In the genomic region with DNA sequence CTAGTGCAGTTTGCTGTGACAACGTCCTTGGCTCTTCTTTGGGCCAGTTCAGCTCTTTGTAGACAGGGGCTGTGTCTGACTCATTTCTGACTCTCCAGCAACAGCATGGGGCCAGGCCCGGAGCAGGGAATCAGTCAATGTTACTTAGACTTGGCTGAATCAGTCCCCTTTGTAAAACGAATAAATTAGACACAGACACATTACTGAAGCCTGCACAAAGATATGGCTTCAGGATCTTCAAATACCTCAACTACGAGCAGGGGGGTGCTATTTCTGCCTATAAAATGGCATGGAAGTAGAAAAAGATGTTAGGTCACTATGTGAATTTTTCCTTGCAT, we compare ENCODE assay signal across 15 cellular contexts.
DNase-seq lines count a peak whose midpoint lies in the region; ATAC-seq and TF ChIP-seq lines count a peak whose summit lies in the region.
"Had no signal": no experiment of that assay in that cellular context is flagged by ENCODE, and none has a peak within 500 bp of the region (broad histone marks: within the 10 kb centered on the region; RNA-seq: fewer than 3 reads in every experiment).

No MANE protein-coding gene starts in this region.

- no peak overlapping the region for H3K4me3 Mint-ChIP-seq in activated T-helper 17 cell treated with anti-CD3 and anti-CD28 coated beads, Interleukin-2, amount 50 U/mL, for 72 hours
- H3K4me3 Mint-ChIP-seq: activated B cell treated with CpG ODN at 0.5 μM for 24 hours; activated naive CD4-positive, alpha-beta T cell treated with anti-CD3 and anti-CD28 coated beads, Interleukin-2, amount 50 U/mL, for 24 hours; B cell; naive B cell; stimulated activated naive CD8-positive, alpha-beta T cell treated with anti-CD3 and anti-CD28 coated beads, Interleukin-15, Interleukin-2, amounts not matched to agents 100 ng/mL and 50 ng/mL, for 24 hours had no signal

- no peak overlapping the region for H3K27ac Mint-ChIP-seq in activated T-helper 17 cell treated with anti-CD3 and anti-CD28 coated beads, Interleukin-2, amount 50 U/mL, for 72 hours
- H3K27ac Mint-ChIP-seq: activated B cell treated with CpG ODN at 0.5 μM for 24 hours; activated naive CD4-positive, alpha-beta T cell treated with anti-CD3 and anti-CD28 coated beads, Interleukin-2, amount 50 U/mL, for 24 hours; B cell; naive B cell; stimulated activated naive CD8-positive, alpha-beta T cell treated with anti-CD3 and anti-CD28 coated beads, Interleukin-15, Interleukin-2, amounts not matched to agents 100 ng/mL and 50 ng/mL, for 24 hours had no signal

- H3K9me3 Mint-ChIP-seq in activated T-helper 17 cell treated with anti-CD3 and anti-CD28 coated beads, Interleukin-2, amount 50 U/mL, for 72 hours: no peaks in the 10 kb centered on the region
- H3K9me3 Mint-ChIP-seq: activated B cell treated with CpG ODN at 0.5 μM for 24 hours; activated naive CD4-positive, alpha-beta T cell treated with anti-CD3 and anti-CD28 coated beads, Interleukin-2, amount 50 U/mL, for 24 hours; naive B cell; stimulated activated naive CD8-positive, alpha-beta T cell treated with anti-CD3 and anti-CD28 coated beads, Interleukin-15, Interleukin-2, amounts not matched to agents 100 ng/mL and 50 ng/mL, for 24 hours had no signal

- peak; percentile 26 for ATAC-seq in Right ventricle myocardium superior (ENCODE audit: poor library complexity)
- ATAC-seq in activated T-helper 17 cell treated with anti-CD3 and anti-CD28 coated beads, Interleukin-2, amount 50 U/mL, for 72 hours (replicated peaks): peak; percentile 54

- H3K36me3 Mint-ChIP-seq in activated T-helper 17 cell treated with anti-CD3 and anti-CD28 coated beads, Interleukin-2, amount 50 U/mL, for 72 hours (ENCODE audit: low read depth): no peaks in the 10 kb centered on the region
- H3K36me3 Mint-ChIP-seq: naive B cell had no signal

- intact Hi-C loops in Right ventricle myocardium superior (cut with DNase I) (no loop called here), cardiac septum (cut with DNase I) (no loop called here)

- TF ChIP-seq CTCF in foreskin fibroblast (IDR thresholded peaks at IDR 0.05; ENCODE audit: low read depth, low read length): no peak

- no peak for DNase-seq in Right ventricle myocardium superior
- DNase-seq in cardiac septum (ENCODE audit: low spot score): no peak
- DNase-seq in foreskin fibroblast: peak; percentile 82 to 88
- peak; percentile 74 for DNase-seq in smooth muscle cell of the brain vasculature (ENCODE audit: low read depth, low spot score)
- DNase-seq in Kasumi-1 (lab: John Stamatoyannopoulos, UW): no peak
- no peak for DNase-seq in activated CD4-positive, alpha-beta T cell treated with anti-CD3 and anti-CD28 coated beads, Interleukin-2, amount 50 U/mL, for 48 hours
- DNase-seq in HPDE6-E6E7 (ENCODE audit: extremely low spot score): no peak
- DNase-seq: activated B cell treated with CpG ODN at 0.5 μM for 24 hours, naive B cell, NCI-H446 treated with DMSO at 0.1 percent for 48 hours, SJCRH30 had no signal

- H3K4me3 ChIP-seq in foreskin fibroblast (ENCODE audit: low read depth in 1 of 2, low read length in 2 of 2): no peak overlapping the region
- H3K4me3 ChIP-seq: SJCRH30 had no signal

- peaks cover 5% of the 10 kb centered on the region for H3K4me1 Mint-ChIP-seq in activated T-helper 17 cell treated with anti-CD3 and anti-CD28 coated beads, Interleukin-2, amount 50 U/mL, for 72 hours
- H3K4me1 Mint-ChIP-seq: activated naive CD4-positive, alpha-beta T cell treated with anti-CD3 and anti-CD28 coated beads, Interleukin-2, amount 50 U/mL, for 24 hours had no signal

- peaks cover 3% of the 10 kb centered on the region for H3K27me3 Mint-ChIP-seq in activated T-helper 17 cell treated with anti-CD3 and anti-CD28 coated beads, Interleukin-2, amount 50 U/mL, for 72 hours
- H3K27me3 Mint-ChIP-seq: activated B cell treated with CpG ODN at 0.5 μM for 24 hours; activated naive CD4-positive, alpha-beta T cell treated with anti-CD3 and anti-CD28 coated beads, Interleukin-2, amount 50 U/mL, for 24 hours; B cell; stimulated activated naive CD8-positive, alpha-beta T cell treated with anti-CD3 and anti-CD28 coated beads, Interleukin-15, Interleukin-2, amounts not matched to agents 100 ng/mL and 50 ng/mL, for 24 hours had no signal

Comparison
In these comparisons a context has a peak if more than half of its experiments do, and no peak if none do; other contexts are left out.
1. DNase-seq: peak in foreskin fibroblast (2 of 2) and smooth muscle cell of the brain vasculature (single experiment); none in Right ventricle myocardium superior (single experiment), cardiac septum (single experiment), Kasumi-1 (0 of 2), activated CD4-positive, alpha-beta T cell treated with anti-CD3 and anti-CD28 coated beads, Interleukin-2, amount 50 U/mL, for 48 hours (0 of 2) and HPDE6-E6E7 (single experiment).